11 cellular contexts compared by ENCODE assay signal in the genomic region with DNA sequence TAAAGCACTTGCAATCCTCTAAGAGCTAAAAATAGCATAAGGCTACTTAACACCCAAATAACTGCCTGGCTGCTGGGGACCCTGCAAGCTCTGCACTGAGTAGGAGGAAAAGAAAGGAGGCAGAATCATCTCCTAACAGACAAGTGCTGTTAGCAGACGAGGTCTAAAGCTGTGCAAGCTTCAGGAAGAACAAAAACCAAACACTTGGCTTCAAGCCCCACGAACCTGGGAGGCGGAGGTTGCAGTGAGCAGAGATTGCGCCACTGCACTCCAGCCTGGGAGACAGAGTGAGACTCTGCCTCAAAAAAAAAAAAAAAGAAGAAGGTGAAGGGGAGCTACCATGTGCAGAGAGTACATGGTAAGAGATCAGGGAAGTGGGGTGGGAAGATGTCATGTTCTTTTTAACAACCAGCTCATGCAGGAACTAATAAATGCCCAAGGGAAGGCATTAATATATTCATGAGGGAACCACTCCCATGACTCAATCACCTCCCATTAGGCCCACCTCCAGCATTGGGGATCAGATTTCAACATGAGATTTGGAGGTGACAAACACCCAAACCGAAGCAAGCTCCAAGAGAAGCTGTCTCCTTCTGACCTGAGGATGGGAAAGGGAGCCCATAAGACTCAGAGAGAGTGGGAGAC. TPM values are rescaled to one million over a fixed set of nuclear protein-coding genes. Genes with fewer than 3 reads are reported as not detected.
DNase-seq lines count a peak whose midpoint lies in the region; ATAC-seq and TF ChIP-seq lines count a peak whose summit lies in the region.
"Had no signal": no experiment of that assay in that cellular context is flagged by ENCODE, and none has a peak within 500 bp of the region (broad histone marks: within the 10 kb centered on the region; RNA-seq: fewer than 3 reads in every experiment).

No MANE protein-coding gene starts in this region.

- H3K9me3 ChIP-seq in IMR-90 (ENCODE audit: control insufficient read depth, insufficient read depth, low read length): no peaks in the 10 kb centered on the region
- H3K9me3 ChIP-seq: SJCRH30 had no signal

- dilution Hi-C loops in IMR-90 (cut with HindIII; ENCODE audit: low sequenced_read_pairs, unreplicated experiment): no loop called here

- H2BK5ac ChIP-seq in IMR-90 (ENCODE audit: low read depth, low read length, poor library complexity, severe bottlenecking): no peak overlapping the region

- no peak for TF ChIP-seq RAD21 in IMR-90 (IDR thresholded peaks at IDR 0.05; ENCODE audit: low read length)

- no peak overlapping the region for H3K23ac ChIP-seq in IMR-90 (ENCODE audit: low read depth, low read length)

- H4K5ac ChIP-seq in IMR-90 (ENCODE audit: low read depth, low read length): no peak overlapping the region

- no TSS peak for BruUV-seq in IMR-90 (replicated peaks; lab: Mats Ljungman, UMichigan)

- H3K4ac ChIP-seq in IMR-90 (ENCODE audit: low read depth, low read length): no peak overlapping the region

- H3K27me3 Mint-ChIP-seq in activated CD8-positive, alpha-beta T cell treated with anti-CD3 and anti-CD28 coated beads, Interleukin-2, amount 10 ng/mL, durations not matched to agents 7 days and 5 days (ENCODE audit: low read depth): peaks cover 15% of the 10 kb centered on the region

- peaks cover 12% of the 10 kb centered on the region for H3K27me3 ChIP-seq in IMR-90 (ENCODE audit: control insufficient read depth, insufficient read depth, low read length)
- H3K27me3 ChIP-seq: SJCRH30 had no signal

- no peak for TF ChIP-seq CTCF in IMR-90 (conservative IDR thresholded peaks at IDR 0.05; ENCODE audit: low read depth, low read length)
- no peak for TF ChIP-seq CTCF in fibroblast of villous mesenchyme (IDR thresholded peaks at IDR 0.05; ENCODE audit: insufficient read depth, low read depth, low read length)

- H3K4me1 ChIP-seq in IMR-90 (ENCODE audit: control insufficient read depth, insufficient read depth, low read length): peaks cover 8% of the 10 kb centered on the region; the same call in 1 of the 2 replicates
- H3K4me1 ChIP-seq: SJCRH30 had no signal

- H2BK15ac ChIP-seq in IMR-90 (ENCODE audit: low read depth, low read length): no peak overlapping the region

- H3K79me1 ChIP-seq in IMR-90 (ENCODE audit: low read depth in 1 of 2, low read length in 2 of 2): no peaks in the 10 kb centered on the region

- no peaks in the 10 kb centered on the region for H3K9me3 Mint-ChIP-seq in activated CD8-positive, alpha-beta T cell treated with anti-CD3 and anti-CD28 coated beads, Interleukin-2, amount 10 ng/mL, durations not matched to agents 7 days and 5 days (ENCODE audit: insufficient read depth)

- H3K18ac ChIP-seq in IMR-90 (ENCODE audit: low read depth, low read length): no peak overlapping the region

- no peak overlapping the region for H4K8ac ChIP-seq in IMR-90 (ENCODE audit: low read depth in 2 of 2, low read length in 2 of 2)

- no CpG with 5 or more reads among the region's 5 CpGs for WGBS in IMR-90 (ENCODE audit: extremely low coverage in 2 of 2, insufficient read length in 1 of 2), 2 experiments

- H3K27ac Mint-ChIP-seq in activated CD8-positive, alpha-beta T cell treated with anti-CD3 and anti-CD28 coated beads, Interleukin-2, amount 10 ng/mL, durations not matched to agents 7 days and 5 days: no peak overlapping the region

- H3K4me2 ChIP-seq in IMR-90 (ENCODE audit: low read depth, low read length): peak overlapping the region; percentile 64

- in situ Hi-C loops in IMR-90 (cut with MboI; ENCODE audit: low sequenced_read_pairs): no loop called here

- CTCF ChIA-PET in IMR-90 (lab: Yijun Ruan, JAX): no interaction called here
- CTCF ChIA-PET in activated CD8-positive, alpha-beta T cell treated with anti-CD3 and anti-CD28 coated beads, Interleukin-2, amount 10 ng/mL, durations not matched to agents 7 days and 5 days (lab: Charles Lee): no interaction called here

- H3K36me3 Mint-ChIP-seq in activated CD8-positive, alpha-beta T cell treated with anti-CD3 and anti-CD28 coated beads, Interleukin-2, amount 10 ng/mL, durations not matched to agents 7 days and 5 days (ENCODE audit: low read depth): no peaks in the 10 kb centered on the region

- no peak overlapping the region for H2BK120ac ChIP-seq in IMR-90 (ENCODE audit: low read depth, low read length)

- no peak overlapping the region for H2AK5ac ChIP-seq in IMR-90 (ENCODE audit: low read depth, low read length)

- H3K4me3 ChIP-seq in IMR-90 (ENCODE audit: insufficient read depth, low read depth, low read length): no peak overlapping the region
- H3K4me3 ChIP-seq in fibroblast of villous mesenchyme (ENCODE audit: low read depth, low read length): no peak overlapping the region
- H3K4me3 ChIP-seq: SJCRH30 had no signal

- DNase-seq in IMR-90: no peak
- peak; percentile 2 for DNase-seq in SIG-M5 (lab: John Stamatoyannopoulos, UW)
- DNase-seq in fibroblast of villous mesenchyme (ENCODE audit: low read depth): peak; percentile 67
- DNase-seq in pons (ENCODE audit: low spot score): peak; percentile 17
- no peak for DNase-seq in D341Med (ENCODE audit: low spot score)
- DNase-seq in activated CD8-positive, alpha-beta T cell treated with anti-CD3 and anti-CD28 coated beads, Interleukin-2, amount 10 ng/mL, durations not matched to agents 7 days and 5 days: no peak
- DNase-seq in AG08395 (ENCODE audit: low spot score): no peak
- DNase-seq in stimulated activated naive CD8-positive, alpha-beta T cell treated with anti-CD3 and anti-CD28 coated beads, Interleukin-15, Interleukin-2, amounts not matched to agents 100 U/mL and 50 U/mL, for 24 hours: no peak
- DNase-seq: activated T-cell treated with anti-CD3 and anti-CD28 coated beads, Interleukin-2, amount 50 U/mL, for 1 hour; effector CD8-positive, alpha-beta T cell had no signal

- no peak overlapping the region for H3K14ac ChIP-seq in IMR-90 (replicated peaks; ENCODE audit: low read depth, low read length)

- H2AFZ ChIP-seq in IMR-90 (replicated peaks; ENCODE audit: low read length, poor library complexity): no peak overlapping the region

- H3K4me1 Mint-ChIP-seq in activated CD8-positive, alpha-beta T cell treated with anti-CD3 and anti-CD28 coated beads, Interleukin-2, amount 10 ng/mL, durations not matched to agents 7 days and 5 days (ENCODE audit: low read depth): peaks cover 5% of the 10 kb centered on the region

- no peaks in the 10 kb centered on the region for H4K20me1 ChIP-seq in IMR-90 (ENCODE audit: insufficient read depth, low read length)

- H3K9ac ChIP-seq in IMR-90 (ENCODE audit: low read depth, low read length): no peak overlapping the region

- no peak overlapping the region for H3K27ac ChIP-seq in IMR-90 (ENCODE audit: insufficient read depth, low read length)
- H3K27ac ChIP-seq: SJCRH30 had no signal

- no peak overlapping the region for H4K91ac ChIP-seq in IMR-90 (ENCODE audit: insufficient read depth, low read depth, low read length)

- no peaks in the 10 kb centered on the region for H3K9me1 ChIP-seq in IMR-90 (ENCODE audit: insufficient read depth, low read length)

- POLR2A ChIA-PET in IMR-90 (lab: Charles Lee; ENCODE audit: unreplicated experiment): no interaction called here
- POLR2A ChIA-PET in activated CD8-positive, alpha-beta T cell treated with anti-CD3 and anti-CD28 coated beads, Interleukin-2, amount 10 ng/mL, durations not matched to agents 7 days and 5 days (lab: Charles Lee): no interaction called here

- intact Hi-C loops in IMR-90 (cut with micrococcal nuclease): no loop called here

- TF ChIP-seq POLR2A in IMR-90 (IDR thresholded peaks at IDR 0.05; ENCODE audit: low read depth, low read length): no peak

- H3K56ac ChIP-seq in IMR-90 (ENCODE audit: extremely low read depth, insufficient read depth, low read length): no peak overlapping the region

- no peak overlapping the region for H2AK9ac ChIP-seq in IMR-90 (replicated peaks; ENCODE audit: low read depth, low read length, poor library complexity)

- H2BK20ac ChIP-seq in IMR-90 (ENCODE audit: low read depth, low read length): no peak overlapping the region

- ATAC-seq in IMR-90 (ENCODE audit: low read depth): 0 out of 2 replicates have a peak, but pooled peaks have one; percentile 27
- no peak for ATAC-seq in activated CD8-positive, alpha-beta T cell treated with anti-CD3 and anti-CD28 coated beads, Interleukin-2, amount 10 ng/mL, durations not matched to agents 7 days and 5 days
- no peak for ATAC-seq in stimulated activated naive CD8-positive, alpha-beta T cell treated with anti-CD3 and anti-CD28 coated beads, Interleukin-15, Interleukin-2, amounts not matched to agents 100 U/mL and 50 U/mL, for 24 hours

- H3K4me3 Mint-ChIP-seq in activated CD8-positive, alpha-beta T cell treated with anti-CD3 and anti-CD28 coated beads, Interleukin-2, amount 10 ng/mL, durations not matched to agents 7 days and 5 days: no peak overlapping the region

- H3K36me3 ChIP-seq in IMR-90 (ENCODE audit: control insufficient read depth, insufficient read depth, low read length): no peaks in the 10 kb centered on the region
- H3K36me3 ChIP-seq: SJCRH30 had no signal

TF ChIP-seq in IMR-90, 13 proteins besides CTCF, POLR2A, EP300 and RAD21 (continues in another document):
- TF ChIP-seq RFX5 (IDR thresholded peaks at IDR 0.05; ENCODE audit: low read depth, low read length): no peak
- TF ChIP-seq BHLHE40 (IDR thresholded peaks at IDR 0.05; ENCODE audit: low read depth, low read length): no peak
- no peak for TF ChIP-seq SMC3 (IDR thresholded peaks at IDR 0.05; ENCODE audit: low read depth, low read length)
- TF ChIP-seq RCOR1 (IDR thresholded peaks at IDR 0.05; ENCODE audit: insufficient replicate concordance, low read length): no peak

RNA-seq across cellular contexts. Expression of gene INO80C, which starts 28.8 kb away (rescaled TPM):
- total RNA-seq in IMR-90 (2012; rRNA removed) (4.4 and 5.6 TPM in 2 replicates), fibroblast of villous mesenchyme (4.8 and 5.6 TPM in 2 replicates)
- 16.2 and 17.1 TPM in 2 replicates for polyA plus RNA-seq in IMR-90 (2012; rRNA removed)
- polyA plus RNA-seq in IMR-90 (2012; cell fraction: cytosol; rRNA removed): 9.3 and 9.6 TPM in 2 replicates
- polyA plus RNA-seq in IMR-90 (2012; cell fraction: nucleus; rRNA removed; ENCODE audit: low replicate concordance): 10.3 and 25.5 TPM in 2 replicates
- 10 to 100 TPM; 12.9 to 19.4 TPM for total RNA-seq in activated CD8-positive, alpha-beta T cell treated with anti-CD3 and anti-CD28 coated beads, Interleukin-2, amount 10 ng/mL, durations not matched to agents 7 days and 5 days

RNA-seq across cellular contexts. Expression of gene GALNT1, which starts 54.9 kb away (rescaled TPM):
- total RNA-seq in IMR-90 (2012; rRNA removed): 43.9 and 67.5 TPM in 2 replicates
- 21.9 and 24.9 TPM in 2 replicates for polyA plus RNA-seq in IMR-90 (2012; rRNA removed)
- 2.5 and 5.3 TPM in 2 replicates for polyA plus RNA-seq in IMR-90 (2012; cell fraction: cytosol; rRNA removed)
- polyA plus RNA-seq in IMR-90 (2012; cell fraction: nucleus; rRNA removed; ENCODE audit: low replicate concordance): 0.63 and 7.9 TPM in 2 replicates
- total RNA-seq in fibroblast of villous mesenchyme: 56.7 and 82.9 TPM in 2 replicates
- total RNA-seq in activated CD8-positive, alpha-beta T cell treated with anti-CD3 and anti-CD28 coated beads, Interleukin-2, amount 10 ng/mL, durations not matched to agents 7 days and 5 days: 10 to 100 TPM; 34.5 to 35.8 TPM

Comparison
In these comparisons a context has a peak if more than half of its experiments do, and no peak if none do; other contexts are left out.
1. DNase-seq: peak in SIG-M5 (single experiment), fibroblast of villous mesenchyme (single experiment) and pons (single experiment); none in IMR-90 (single experiment), D341Med (single experiment), activated CD8-positive, alpha-beta T cell treated with anti-CD3 and anti-CD28 coated beads, Interleukin-2, amount 10 ng/mL, durations not matched to agents 7 days and 5 days (single experiment), AG08395 (single experiment) and stimulated activated naive CD8-positive, alpha-beta T cell treated with anti-CD3 and anti-CD28 coated beads, Interleukin-15, Interleukin-2, amounts not matched to agents 100 U/mL and 50 U/mL, for 24 hours (single experiment).